In genomic region chr14:74913986-74914573, GRCh38 we compare ENCODE assay signal across 8 cellular contexts. TPM values are rescaled to one million over a fixed set of nuclear protein-coding genes. Genes with fewer than 3 reads are reported as not detected.
A peak's percentile ranks its signal among the peaks of the same experiment; 100 is the strongest.
DNase-seq lines count a peak whose midpoint lies in the region; ATAC-seq and TF ChIP-seq lines count a peak whose summit lies in the region.
"Had no signal": no experiment of that assay in that cellular context is flagged by ENCODE, and none has a peak within 500 bp of the region (broad histone marks: within the 10 kb centered on the region; RNA-seq: fewer than 3 reads in every experiment).

No MANE protein-coding gene starts in this region.

- TF ChIP-seq CTCF in KMS-11 (conservative IDR thresholded peaks at IDR 0.05; ENCODE audit: low read depth, low read length): peak; percentile 35; the same call in 1 of the 2 replicates
- TF ChIP-seq CTCF in heart right ventricle (IDR thresholded peaks at IDR 0.05): peak; percentile 52 to 91 (median 81)

- DNase-seq in G401 (ENCODE audit: low spot score): peak; percentile 48
- peak; percentile 94 for DNase-seq in adipocyte (ENCODE audit: low read depth)
- DNase-seq in heart right ventricle: peak; percentile 64 to 82
- peak; percentile 54 for DNase-seq in renal cortical epithelial cell (ENCODE audit: low read depth)
- no peak for DNase-seq in activated CD8-positive, alpha-beta memory T cell treated with anti-CD3 and anti-CD28 coated beads for 24 hours

- H3K36me3 ChIP-seq in KMS-11 (ENCODE audit: insufficient read depth) (no peaks in the 10 kb centered on the region), adipocyte (ENCODE audit: control insufficient read depth, insufficient read depth, low read length, severe bottlenecking) (no peaks in the 10 kb centered on the region), heart right ventricle (peaks cover 0 to 3% (median 0%) of the 10 kb centered on the region in 9 donors)

- no peak overlapping the region for H2AFZ ChIP-seq in KMS-11 (ENCODE audit: low read depth)

- no peaks in the 10 kb centered on the region for H3K79me2 ChIP-seq in KMS-11 (ENCODE audit: insufficient read depth, low read depth)

- H3K4me1 ChIP-seq in KMS-11 (ENCODE audit: low read depth, poor library complexity, severe bottlenecking) (no peaks in the 10 kb centered on the region), adipocyte (ENCODE audit: control insufficient read depth, insufficient read depth, low read length) (peaks cover 23% of the 10 kb centered on the region), heart right ventricle (peaks cover 25 to 69% (median 49%) of the 10 kb centered on the region in 9 donors)

- no peaks in the 10 kb centered on the region for H4K20me1 ChIP-seq in KMS-11 (ENCODE audit: insufficient read depth)

- intact Hi-C loops in heart right ventricle (cut with DNase I): loop anchor here in 8 of 10 donors (1.0 to 10.0 kb wide), 7 partner anchors 33 to 391 kb away; partner anchors contain the start of gene ZC2HC1C (in 1 of the 8)

- ATAC-seq in heart right ventricle: peak; percentile 38 to 72 (median 64)
- ATAC-seq in HG03342 (IDR thresholded peaks at IDR 0.05; ENCODE audit: unreplicated experiment): no peak
- ATAC-seq: activated T-cell treated with anti-CD3 and anti-CD28 coated beads, Interleukin-2, amount 50 U/mL, for 72 hours had no signal

- no peak overlapping the region for H3K4me3 ChIP-seq in KMS-11 (IDR thresholded peaks at IDR 0.05; ENCODE audit: insufficient read depth, low read depth, low read length)
- H3K4me3 ChIP-seq in adipocyte (ENCODE audit: low read length): no peak overlapping the region
- H3K4me3 ChIP-seq in heart right ventricle: no peak overlapping the region

- H3K9ac ChIP-seq in KMS-11: no peak overlapping the region
- peak overlapping the region; percentile 76 for H3K9ac ChIP-seq in adipocyte (ENCODE audit: low read length)

- H3K27me3 ChIP-seq in KMS-11 (ENCODE audit: insufficient read depth, low read depth) (no peaks in the 10 kb centered on the region), adipocyte (replicated peaks; ENCODE audit: control insufficient read depth, insufficient read depth, low read length) (no peaks in the 10 kb centered on the region), heart right ventricle (no peaks in the 10 kb centered on the region)

- in situ Hi-C loops in G401 (cut with HindIII; ENCODE audit: low sequenced_read_pairs): no loop called here

- WGBS in heart right ventricle, 2 donors: 39 to 48% methylated on average over 6 of the region's 6 CpGs

- H3K9me3 ChIP-seq in adipocyte (ENCODE audit: control insufficient read depth, low read length): no peaks in the 10 kb centered on the region
- H3K9me3 ChIP-seq in heart right ventricle: no peaks in the 10 kb centered on the region

- H3K4me2 ChIP-seq in KMS-11: no peak overlapping the region

- H3K27ac ChIP-seq in KMS-11 (no peak overlapping the region), heart right ventricle (peak overlapping the region in 8 of 10 donors; percentile 8 to 90 (median 56))

RNA-seq across cellular contexts. Expression of gene RPS6KL1, which starts 9.0 kb away (rescaled TPM):
- total RNA-seq in G401 (2014; rRNA removed; shearing (Covaris generic)): 31.0 and 33.7 TPM in 2 replicates
- total RNA-seq in heart right ventricle (10 to 100 TPM; 14.5 to 27.0 (median 21.9) TPM), renal cortical epithelial cell (7.9 and 17.7 TPM in 2 replicates)
- 10 to 100 TPM; 10.3 to 27.1 TPM for polyA plus RNA-seq in heart right ventricle

RNA-seq across cellular contexts. Expression of gene DLST, which starts 32.4 kb away (rescaled TPM):
- total RNA-seq in G401 (2014; rRNA removed; shearing (Covaris generic)): 93.5 and 101 TPM in 2 replicates
- 100 to 1,000 TPM; 179 to 273 (median 227) TPM for total RNA-seq in heart right ventricle
- 10 to 100 TPM; 52.5 to 96.0 TPM for polyA plus RNA-seq in heart right ventricle
- 76.4 and 126 TPM in 2 replicates for total RNA-seq in renal cortical epithelial cell

RNA-seq across cellular contexts. Expression of gene PROX2, which starts 38.1 kb away (rescaled TPM):
- total RNA-seq in G401 (2014; rRNA removed; shearing (Covaris generic)): not detected in 2 replicates
- total RNA-seq in heart right ventricle: not detected
- polyA plus RNA-seq in heart right ventricle: not detected
- not detected in 2 replicates for total RNA-seq in renal cortical epithelial cell

RNA-seq across cellular contexts. Expression of gene PGF, which starts 41.3 kb away (rescaled TPM):
- 1.8 and 3.9 TPM in 2 replicates for total RNA-seq in G401 (2014; rRNA removed; shearing (Covaris generic))
- total RNA-seq in heart right ventricle (10 to 100 TPM in 1 of 10 donors, 1 to 10 TPM in 9; 2.1 to 22.5 (median 6.1) TPM), renal cortical epithelial cell (0.35 and 0.69 TPM in 2 replicates)
- 10 to 100 TPM in 1 of 2 donors, 1 to 10 TPM in 1; 6.8 to 12.2 TPM for polyA plus RNA-seq in heart right ventricle
